In genomic region chr3:71859128-71859519, GRCh38 we compare ENCODE assay signal across 8 cellular contexts.
A peak's percentile ranks its signal among the peaks of the same experiment; 100 is the strongest.
DNase-seq lines count a peak whose midpoint lies in the region; ATAC-seq, FAIRE-seq and TF ChIP-seq lines count a peak whose summit lies in the region.

No MANE protein-coding gene starts in this region.

- H3K9me3 ChIP-seq in gastroesophageal sphincter (peaks cover 0 to 14% (median 0%) of the 10 kb centered on the region in 3 donors), small intestine (ENCODE audit: control insufficient read depth, low read depth) (no peaks in the 10 kb centered on the region)

- H3K4me1 ChIP-seq in gastroesophageal sphincter = no peaks in the 10 kb centered on the region
- no peaks in the 10 kb centered on the region for H3K4me1 ChIP-seq in small intestine (ENCODE audit: control insufficient read depth in 2 of 2, insufficient read depth in 1 of 2, low read depth in 1 of 2, low read length in 1 of 2)

- H3K36me3 ChIP-seq in gastroesophageal sphincter (no peaks in the 10 kb centered on the region), small intestine (ENCODE audit: control insufficient read depth in 2 of 2, insufficient read depth in 2 of 2, low read length in 2 of 2) (no peaks in the 10 kb centered on the region)

- H3K4me3 ChIP-seq in gastroesophageal sphincter (no peak overlapping the region), small intestine (ENCODE audit: low read depth in 1 of 2, low read length in 2 of 2) (no peak overlapping the region)

- WGBS in gastroesophageal sphincter (ENCODE audit: low coverage in 1 of 2), 2 donors = 80 to 81% methylated on average over 3 of the region's 3 CpGs
- WGBS in small intestine, 3 donors = 61 to 78% (median 73%) methylated on average over 3 of the region's 3 CpGs

- TF ChIP-seq CTCF in gastroesophageal sphincter (IDR thresholded peaks at IDR 0.05) = peak in 3 of 4 experiments; percentile 16 to 52 (median 41)

- ATAC-seq in gastroesophageal sphincter = no peak
- ATAC-seq in HG03520 (IDR thresholded peaks at IDR 0.05; ENCODE audit: unreplicated experiment) = no peak
- ATAC-seq in GM18520 (IDR thresholded peaks at IDR 0.05; ENCODE audit: unreplicated experiment) = no peak
- ATAC-seq in HG03521 (IDR thresholded peaks at IDR 0.05; ENCODE audit: unreplicated experiment) = no peak

- peak; percentile 44 for FAIRE-seq in small intestine (lab: Jason Lieb, UNC)

- DNase-seq in DMS53 treated with DMSO at 0.1 percent for 48 hours (lab: John Stamatoyannopoulos, UW; ENCODE audit: unreplicated experiment) = peak; percentile 22
- peak; percentile 56 for DNase-seq in HT-29 (ENCODE audit: low spot score)
- DNase-seq in SK-N-DZ (ENCODE audit: low spot score) = peak; percentile 16
- DNase-seq in small intestine = peak; percentile 53

- TF ChIP-seq EP300 in gastroesophageal sphincter (IDR thresholded peaks at IDR 0.05) = no peak

- TF ChIP-seq POLR2A in gastroesophageal sphincter (IDR thresholded peaks at IDR 0.05) = no peak

- H3K27me3 ChIP-seq in gastroesophageal sphincter = peaks cover 25% of the 10 kb centered on the region
- H3K27me3 ChIP-seq in small intestine (ENCODE audit: control insufficient read depth in 2 of 2, insufficient read depth in 2 of 2, low read length in 2 of 2) = peaks cover 0 to 6% of the 10 kb centered on the region in 2 donors

- H3K27ac ChIP-seq in gastroesophageal sphincter = no peak overlapping the region
- H3K27ac ChIP-seq in small intestine (ENCODE audit: low read depth in 1 of 2, low read length in 1 of 2) = no peak overlapping the region
